ENCODE assay signal across 10 cellular contexts in genomic region chr15:78618064-78618463, GRCh38. TPM values are rescaled to one million over a fixed set of nuclear protein-coding genes. Genes with fewer than 3 reads are reported as not detected.
DNase-seq lines count a peak whose midpoint lies in the region; ATAC-seq and TF ChIP-seq lines count a peak whose summit lies in the region.
"Had no signal": no experiment of that assay in that cellular context is flagged by ENCODE, and none has a peak within 500 bp of the region (broad histone marks: within the 10 kb centered on the region; RNA-seq: fewer than 3 reads in every experiment).

No MANE protein-coding gene starts in this region.

- BruUV-seq in PC-3 (replicated peaks; lab: Mats Ljungman, UMichigan) = no TSS peak

- peaks cover 38 to 39% of the 10 kb centered on the region in 2 donors for H3K27me3 Mint-ChIP-seq in stimulated activated naive B cell treated with anti-CD40 and anti-IgM and Interleukin-4, amounts not matched to agents 10 μg/mL and 1 μg/mL and 100 μg/mL, for 72 hours

- no peak overlapping the region for H3K27ac Mint-ChIP-seq in stimulated activated naive B cell treated with anti-CD40 and anti-IgM and Interleukin-4, amounts not matched to agents 10 μg/mL and 1 μg/mL and 100 μg/mL, for 72 hours
- H3K27ac Mint-ChIP-seq: CD4-positive, alpha-beta memory T cell had no signal

- H3K4me2 ChIP-seq in PC-3 (ENCODE audit: low read length) = no peak overlapping the region
- no peak overlapping the region for H3K4me2 ChIP-seq in MM.1S (ENCODE audit: low read depth, low read length)

- H3K9me2 ChIP-seq in PC-3 (replicated peaks; ENCODE audit: low read length) = no peaks in the 10 kb centered on the region
- no peaks in the 10 kb centered on the region for H3K9me2 ChIP-seq in MM.1S (replicated peaks; ENCODE audit: insufficient read depth, low read length)

- no peak overlapping the region for H3K27ac ChIP-seq in PC-3 (ENCODE audit: low read length)
- H3K27ac ChIP-seq in MM.1S (ENCODE audit: low read length) = no peak overlapping the region

- POLR2A ChIA-PET in PC-3 (lab: Charles Lee; ENCODE audit: unreplicated experiment) = no interaction called here

- in situ Hi-C loops in GM13976 (cut with MboI; ENCODE audit: low sequenced_read_pairs, unreplicated experiment) = no loop called here

- H3K4me3 ChIP-seq in PC-3 (ENCODE audit: low read length) = no peak overlapping the region
- H3K4me3 ChIP-seq in MM.1S (ENCODE audit: low read length) = no peak overlapping the region

- H2AFZ ChIP-seq in PC-3 (ENCODE audit: low read length) (0 out of 2 replicates have a peak overlapping the region, but pooled peaks have one; percentile 59), MM.1S (ENCODE audit: low read length) (no peak overlapping the region)

- H3F3A ChIP-seq in PC-3 (ENCODE audit: low read length, unreplicated experiment) = no peaks in the 10 kb centered on the region
- no peaks in the 10 kb centered on the region for H3F3A ChIP-seq in MM.1S (ENCODE audit: insufficient read depth, low read length)

- H3K4me3 Mint-ChIP-seq in stimulated activated naive B cell treated with anti-CD40 and anti-IgM and Interleukin-4, amounts not matched to agents 10 μg/mL and 1 μg/mL and 100 μg/mL, for 72 hours = no peak overlapping the region

- DNase-seq in GM13976 (ENCODE audit: low spot score) (no peak), PC-3 (no peak), left lobe of liver (ENCODE audit: low spot score) (no peak), MM.1S (no peak), GM20000 (ENCODE audit: low spot score) (no peak), occipital lobe (lab: John Stamatoyannopoulos, UW) (no peak), putamen (ENCODE audit: low spot score) (no peak)
- no peak for DNase-seq in stimulated activated naive B cell treated with anti-CD40 and anti-IgM and Interleukin-4, amounts not matched to agents 10 μg/mL and 1 μg/mL and 100 μg/mL, for 72 hours

- peaks cover 9% of the 10 kb centered on the region in 2 donors for H3K4me1 Mint-ChIP-seq in stimulated activated naive B cell treated with anti-CD40 and anti-IgM and Interleukin-4, amounts not matched to agents 10 μg/mL and 1 μg/mL and 100 μg/mL, for 72 hours

- no peaks in the 10 kb centered on the region for H3K36me3 Mint-ChIP-seq in stimulated activated naive B cell treated with anti-CD40 and anti-IgM and Interleukin-4, amounts not matched to agents 10 μg/mL and 1 μg/mL and 100 μg/mL, for 72 hours
- H3K36me3 Mint-ChIP-seq: CD4-positive, alpha-beta memory T cell had no signal

- H3K9me3 ChIP-seq in PC-3 (ENCODE audit: low read length) (no peaks in the 10 kb centered on the region), MM.1S (replicated peaks; ENCODE audit: insufficient read depth, low read length) (no peaks in the 10 kb centered on the region)

- no peaks in the 10 kb centered on the region for H4K20me1 ChIP-seq in PC-3 (ENCODE audit: low read length)
- H4K20me1 ChIP-seq in MM.1S (ENCODE audit: insufficient read depth, low read length) = no peaks in the 10 kb centered on the region

- H3K79me2 ChIP-seq in PC-3 (ENCODE audit: low read length) = no peaks in the 10 kb centered on the region
- no peaks in the 10 kb centered on the region for H3K79me2 ChIP-seq in MM.1S (ENCODE audit: low read length)

- ATAC-seq in PC-3 (no peak), left lobe of liver (peak; percentile 10)
- peak; percentile 12 for ATAC-seq in stimulated activated naive B cell treated with anti-CD40 and anti-IgM and Interleukin-4, amounts not matched to agents 10 μg/mL and 1 μg/mL and 100 μg/mL, for 72 hours (replicated peaks)

- H3K9ac ChIP-seq in PC-3 (ENCODE audit: low read length) = no peak overlapping the region
- no peak overlapping the region for H3K9ac ChIP-seq in MM.1S (ENCODE audit: low read length)

- H3K4me1 ChIP-seq in PC-3 (ENCODE audit: insufficient read depth, low read length) = no peaks in the 10 kb centered on the region
- H3K4me1 ChIP-seq in MM.1S (ENCODE audit: low read length) = no peaks in the 10 kb centered on the region

- intact Hi-C loops in PC-3 (cut with micrococcal nuclease) = loop anchor here (1.0 to 2.0 kb wide), 2 partner anchors 91 to 133 kb away; no protein-coding TSS in a partner anchor

- H3K9me3 Mint-ChIP-seq in stimulated activated naive B cell treated with anti-CD40 and anti-IgM and Interleukin-4, amounts not matched to agents 10 μg/mL and 1 μg/mL and 100 μg/mL, for 72 hours = no peaks in the 10 kb centered on the region
- H3K9me3 Mint-ChIP-seq: CD4-positive, alpha-beta memory T cell had no signal

- CTCF ChIA-PET in PC-3 (lab: Charles Lee) = no interaction called here

- peaks cover 22% of the 10 kb centered on the region for H3K27me3 ChIP-seq in PC-3 (ENCODE audit: low read length)
- peaks cover 22% of the 10 kb centered on the region for H3K27me3 ChIP-seq in MM.1S (replicated peaks; ENCODE audit: insufficient read depth, low read length)

- no peaks in the 10 kb centered on the region for H3K36me3 ChIP-seq in PC-3 (ENCODE audit: low read depth, low read length)
- no peaks in the 10 kb centered on the region for H3K36me3 ChIP-seq in MM.1S (replicated peaks; ENCODE audit: insufficient read depth, low read length)

- TF ChIP-seq CTCF in GM13976 (IDR thresholded peaks at IDR 0.05; ENCODE audit: borderline replicate concordance, control extremely low read depth, extremely low read depth, insufficient read depth, missing control alignments) = peak; percentile 5
- TF ChIP-seq CTCF in PC-3 (conservative IDR thresholded peaks at IDR 0.05; ENCODE audit: low read depth, low read length) = no peak
- TF ChIP-seq CTCF in MM.1S (IDR thresholded peaks at IDR 0.05; ENCODE audit: low read length) = no peak
- no peak for TF ChIP-seq CTCF in GM20000 (IDR thresholded peaks at IDR 0.05; ENCODE audit: extremely low read depth, missing control alignments)

RNA-seq across cellular contexts. Expression of gene CHRNA3, which starts 2.7 kb away (rescaled TPM):
- total RNA-seq in PC-3 (2014; rRNA removed) (not detected in 2 replicates), left lobe of liver (not detected), occipital lobe (0.31 TPM)
- total RNA-seq: CD4-positive, alpha-beta memory T cell had no signal

RNA-seq across cellular contexts. Expression of gene CHRNB4, which starts 22.9 kb away (rescaled TPM):
- total RNA-seq in PC-3 (2014; rRNA removed) (not detected in 2 replicates), left lobe of liver (not detected), occipital lobe (1.1 TPM)
- total RNA-seq: CD4-positive, alpha-beta memory T cell; G401 had no signal

RNA-seq across cellular contexts. Expression of gene CHRNA5, which starts 52.7 kb away (rescaled TPM):
- total RNA-seq in PC-3 (2014; rRNA removed) (8.4 and 11.0 TPM in 2 replicates), left lobe of liver (0.35 TPM), occipital lobe (4.8 TPM)
